ENCODE assay signal across 1 cellular context in the genomic region with DNA sequence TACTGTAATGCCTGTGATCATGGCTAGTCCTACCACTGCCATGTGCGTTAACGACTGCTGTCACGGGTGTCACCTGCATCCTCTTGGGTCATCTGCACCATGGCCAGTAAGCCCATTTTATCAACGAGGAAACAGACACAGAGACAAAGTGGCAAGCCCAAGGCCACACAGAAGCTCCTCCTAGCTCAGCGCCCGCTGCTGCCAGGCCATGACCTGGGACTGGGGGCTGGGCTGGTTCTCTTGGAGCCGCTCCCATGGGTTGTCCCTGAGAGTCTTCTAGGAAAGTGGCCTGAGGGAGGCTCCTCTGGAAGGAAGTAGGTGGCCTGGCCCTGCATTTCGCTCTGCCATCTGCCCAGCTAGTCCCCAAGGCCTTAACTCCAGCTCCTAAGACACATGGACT.
TF ChIP-seq lines count a peak whose summit lies in the region.

No MANE protein-coding gene starts in this region.

TF ChIP-seq in H1, 55 proteins besides CTCF, POLR2A, EP300 and RAD21:
- TF ChIP-seq CBX8 (IDR thresholded peaks at IDR 0.05; ENCODE audit: borderline replicate concordance, low read depth, low read length) (no peak), SRF (IDR thresholded peaks at IDR 0.05; ENCODE audit: low read depth, low read length) (no peak), SIN3A (conservative IDR thresholded peaks at IDR 0.05 in 1 of 2, IDR thresholded peaks at IDR 0.05 in 1 of 2; ENCODE audit: low read depth in 1 of 2, low read length in 2 of 2) (no peak), CTBP2 (IDR thresholded peaks at IDR 0.05; ENCODE audit: borderline replicate concordance, insufficient read depth, insufficient read length, low read length) (no peak), HDAC6 (IDR thresholded peaks at IDR 0.05; ENCODE audit: low read depth, low read length) (no peak), KDM4A (IDR thresholded peaks at IDR 0.05; ENCODE audit: low read depth, low read length, severe bottlenecking) (no peak), BACH1 (IDR thresholded peaks at IDR 0.05; ENCODE audit: low read length) (no peak)
TF ChIP-seq in H1: peak in this region for 0.
